In the genomic region with DNA sequence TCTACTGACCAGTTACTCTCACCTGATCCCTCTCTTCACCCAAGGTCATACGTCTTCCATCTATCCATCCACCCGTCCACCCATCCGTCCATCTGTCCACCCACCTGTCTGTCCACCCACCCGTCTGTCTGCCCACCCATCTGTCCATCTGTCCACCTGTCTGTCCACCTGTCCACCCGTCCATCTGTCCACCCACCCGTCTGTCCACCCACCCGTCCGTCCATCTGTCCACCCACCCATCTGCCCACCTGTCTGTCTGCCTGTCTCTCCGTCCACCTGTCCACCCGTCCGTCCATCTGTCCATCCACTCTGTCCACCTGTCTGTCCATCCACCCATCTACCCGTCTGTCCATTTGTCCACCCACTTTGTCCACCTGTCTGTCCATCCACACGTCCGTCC, we compare ENCODE assay signal across 16 cellular contexts.
"Had no signal": no experiment of that assay in that cellular context is flagged by ENCODE, and none has a peak within 500 bp of the region (broad histone marks: within the 10 kb centered on the region; RNA-seq: fewer than 3 reads in every experiment).

No MANE protein-coding gene starts in this region.

- ATAC-seq: left ventricle myocardium superior, lower lobe of right lung, natural killer cell, right cardiac atrium had no signal

- H3K4me1 Mint-ChIP-seq: natural killer cell, neural crest cell had no signal

- H3K27ac ChIP-seq: dorsolateral prefrontal cortex, lower lobe of right lung, prostate gland, skin epidermis, spleen, thoracic aorta, tibial nerve, upper lobe of left lung, uterus had no signal

- H3K36me3 ChIP-seq: lower lobe of right lung, prostate gland, spleen, thoracic aorta, tibial nerve, upper lobe of left lung, uterus had no signal

- H3K9me3 Mint-ChIP-seq: natural killer cell had no signal

- H3K4me1 ChIP-seq: lower lobe of right lung, prostate gland, spleen, tibial nerve, upper lobe of left lung, uterus had no signal

- H3K9me3 ChIP-seq: lower lobe of right lung, prostate gland, spleen, thoracic aorta, tibial nerve, upper lobe of left lung, uterus had no signal

- H3K27me3 ChIP-seq: tibial nerve, upper lobe of left lung, uterus had no signal

- H3K36me3 Mint-ChIP-seq: natural killer cell had no signal

- H3K27ac Mint-ChIP-seq: natural killer cell had no signal

- H3K4me3 ChIP-seq: dorsolateral prefrontal cortex, lower lobe of right lung, prostate gland, skin epidermis, spleen, thoracic aorta, tibial nerve, upper lobe of left lung, uterus had no signal

- DNase-seq: dorsolateral prefrontal cortex; effector CD4-positive, alpha-beta T cell; left ventricle myocardium superior; lower lobe of right lung; natural killer cell; right cardiac atrium; spleen; stimulated activated CD4-positive, alpha-beta T cell treated with anti-CD3 and anti-CD28 coated beads, Interleukin-2, amount 100 ng/mL, for 48 hours; stimulated activated naive CD4-positive, alpha-beta T cell; upper lobe of left lung; uterus had no signal

- H3K4me3 Mint-ChIP-seq: natural killer cell, neural crest cell had no signal
